Comparison of ENCODE assay signal across 8 cellular contexts in genomic region chr3:111737712-111738097, GRCh38.
DNase-seq lines count a peak whose midpoint lies in the region; ATAC-seq, FAIRE-seq and TF ChIP-seq lines count a peak whose summit lies in the region.

No MANE protein-coding gene starts in this region.

- peak overlapping the region; percentile 35 for H3K4me2 ChIP-seq in skeletal muscle satellite cell (ENCODE audit: low read length)

- TF ChIP-seq CTCF in esophagus muscularis mucosa (IDR thresholded peaks at IDR 0.05) (no peak), dorsolateral prefrontal cortex (IDR thresholded peaks at IDR 0.05 in 54 of 56, conservative IDR thresholded peaks at IDR 0.05 in 2 of 56; ENCODE audit: low read depth in 1 of 56, partially characterized antibody in 56 of 56) (no peak)

- peaks cover 38 to 48% (median 45%) of the 10 kb centered on the region in 4 donors for H3K4me1 ChIP-seq in esophagus muscularis mucosa
- H3K4me1 ChIP-seq in skeletal muscle satellite cell (ENCODE audit: control insufficient read depth, insufficient read depth, low read length), result peaks cover 55% of the 10 kb centered on the region
- peaks cover 2 to 9% of the 10 kb centered on the region in 2 donors for H3K4me1 ChIP-seq in small intestine (ENCODE audit: control insufficient read depth in 2 of 2, insufficient read depth in 1 of 2, low read depth in 1 of 2, low read length in 1 of 2)

- no peak for TF ChIP-seq EP300 in esophagus muscularis mucosa (IDR thresholded peaks at IDR 0.05)

- H3K27me3 ChIP-seq in esophagus muscularis mucosa, result no peaks in the 10 kb centered on the region
- H3K27me3 ChIP-seq in skeletal muscle satellite cell (ENCODE audit: control insufficient read depth, insufficient read depth, low read length), result no peaks in the 10 kb centered on the region
- no peaks in the 10 kb centered on the region for H3K27me3 ChIP-seq in small intestine (ENCODE audit: control insufficient read depth in 2 of 2, insufficient read depth in 2 of 2, low read length in 2 of 2)
- H3K27me3 ChIP-seq in dorsolateral prefrontal cortex, result no peaks in the 10 kb centered on the region

- ATAC-seq in GM19043 (IDR thresholded peaks at IDR 0.05; ENCODE audit: low read depth, unreplicated experiment) (peak; percentile 79), HG03457 (IDR thresholded peaks at IDR 0.05; ENCODE audit: unreplicated experiment) (peak; percentile 72)

- no peak for FAIRE-seq in small intestine (lab: Jason Lieb, UNC)

- H3K27ac ChIP-seq in esophagus muscularis mucosa (replicated peaks in 1 of 4) (peak overlapping the region; percentile 64 to 85 (median 76)), small intestine (ENCODE audit: low read depth in 1 of 2, low read length in 1 of 2) (no peak overlapping the region), dorsolateral prefrontal cortex (peak overlapping the region in 8 of 59 donors; percentile 1 to 43 (median 14))

- DNase-seq in esophagus muscularis mucosa (ENCODE audit: extremely low spot score) (peak; percentile 92), small intestine (no peak), dorsolateral prefrontal cortex (no peak)
- no peak for DNase-seq in central memory CD4-positive, alpha-beta T cell
- DNase-seq in stimulated activated CD4-positive, alpha-beta T cell treated with anti-CD3 and anti-CD28 coated beads, Interleukin-2, amount 100 ng/mL, for 48 hours, result no peak

- WGBS in esophagus muscularis mucosa, result 30% methylated on average over 3 of the region's 3 CpGs
- WGBS in small intestine, 3 donors, result 24 to 40% (median 28%) methylated on average over 3 of the region's 3 CpGs

- H3K9ac ChIP-seq in skeletal muscle satellite cell (ENCODE audit: low read depth, low read length), result peak overlapping the region; percentile 17

- H3K4me3 ChIP-seq in esophagus muscularis mucosa (no peak overlapping the region), skeletal muscle satellite cell (ENCODE audit: low read length) (no peak overlapping the region), small intestine (ENCODE audit: low read depth in 1 of 2, low read length in 2 of 2) (no peak overlapping the region), dorsolateral prefrontal cortex (no peak overlapping the region)

- TF ChIP-seq POLR2A in esophagus muscularis mucosa (IDR thresholded peaks at IDR 0.05; ENCODE audit: low read depth), result no peak

- no peaks in the 10 kb centered on the region for H3K9me3 ChIP-seq in esophagus muscularis mucosa
- H3K9me3 ChIP-seq in skeletal muscle satellite cell (replicated peaks; ENCODE audit: low read length), result no peaks in the 10 kb centered on the region
- no peaks in the 10 kb centered on the region for H3K9me3 ChIP-seq in small intestine (ENCODE audit: control insufficient read depth, low read depth)

- H3K36me3 ChIP-seq in esophagus muscularis mucosa (no peaks in the 10 kb centered on the region), skeletal muscle satellite cell (ENCODE audit: insufficient read depth, low read length) (no peaks in the 10 kb centered on the region), small intestine (ENCODE audit: control insufficient read depth in 2 of 2, insufficient read depth in 2 of 2, low read length in 2 of 2) (no peaks in the 10 kb centered on the region)

- intact Hi-C loops in esophagus muscularis mucosa (cut with DNase I), result loop anchor here (5.0 kb wide), 1 partner anchor 125 kb away; no protein-coding TSS in a partner anchor
- intact Hi-C loops in dorsolateral prefrontal cortex (cut with DNase I), result no loop called here

Comparison
In these comparisons a context has a peak if more than half of its experiments do, and no peak if none do; other contexts are left out.
1. H3K27ac ChIP-seq: peak in esophagus muscularis mucosa (4 of 4); none in small intestine (0 of 2).